10 cellular contexts compared by ENCODE assay signal in the genomic region with DNA sequence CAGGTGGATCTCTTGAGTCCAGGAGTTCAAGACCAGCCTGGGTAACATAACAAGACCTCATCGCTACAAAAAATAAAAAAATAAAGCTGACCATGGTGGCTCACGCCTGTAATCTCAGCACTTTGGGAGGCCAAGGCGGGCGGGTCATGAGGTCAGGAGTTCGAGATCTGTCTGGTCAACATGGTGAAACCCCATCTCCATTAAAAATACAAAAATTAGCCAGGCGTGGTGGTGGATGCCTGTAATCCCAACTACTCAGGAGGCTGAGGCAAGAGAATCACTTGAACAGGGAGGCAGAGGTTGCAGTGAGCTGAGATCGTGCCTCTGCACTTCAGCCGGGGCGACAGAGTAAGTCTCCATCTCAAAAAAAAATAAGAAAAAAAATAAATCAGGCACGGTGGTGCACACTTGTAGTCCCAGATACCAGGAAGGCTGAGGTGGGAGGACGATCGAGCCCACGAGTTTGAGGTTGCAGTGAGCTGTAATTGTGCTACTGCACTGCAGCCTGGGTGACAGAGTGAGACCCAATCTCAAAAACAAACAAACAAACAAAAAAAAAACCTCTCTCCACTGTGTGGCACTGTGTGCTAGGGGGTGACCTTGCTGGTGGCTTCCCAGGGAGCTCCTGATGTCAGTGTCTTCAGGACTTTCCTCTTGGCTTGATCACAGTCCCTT. TPM values are rescaled to one million over a fixed set of nuclear protein-coding genes. Genes with fewer than 3 reads are reported as not detected.
A peak's percentile ranks its signal among the peaks of the same experiment; 100 is the strongest.
DNase-seq lines count a peak whose midpoint lies in the region; ATAC-seq, FAIRE-seq and TF ChIP-seq lines count a peak whose summit lies in the region.
"Had no signal": no experiment of that assay in that cellular context is flagged by ENCODE, and none has a peak within 500 bp of the region (broad histone marks: within the 10 kb centered on the region; RNA-seq: fewer than 3 reads in every experiment).

No MANE protein-coding gene starts in this region.

- peak; percentile 45 to 57 for ATAC-seq in CD4-positive, CD25-positive, alpha-beta regulatory T cell (ENCODE audit: low read depth in 2 of 2)
- ATAC-seq in foreskin keratinocyte (no peak), GM18909 (IDR thresholded peaks at IDR 0.05; ENCODE audit: poor library complexity, unreplicated experiment) (no peak), HG03571 (IDR thresholded peaks at IDR 0.05; ENCODE audit: unreplicated experiment) (no peak)

- H3K27ac ChIP-seq in CD4-positive, CD25-positive, alpha-beta regulatory T cell (ENCODE audit: insufficient read depth, low read length, poor library complexity, severe bottlenecking) = no peak overlapping the region
- no peak overlapping the region for H3K27ac ChIP-seq in foreskin keratinocyte
- H3K27ac ChIP-seq: SK-N-MC, vagina had no signal

- TF ChIP-seq CTCF in GM10266 (IDR thresholded peaks at IDR 0.05; ENCODE audit: control insufficient read depth, insufficient read depth, low read depth, missing control alignments) (peak; percentile 39), foreskin keratinocyte (conservative IDR thresholded peaks at IDR 0.05) (peak; percentile 25)

- H3K9me3 ChIP-seq in CD4-positive, CD25-positive, alpha-beta regulatory T cell (ENCODE audit: control insufficient read depth in 2 of 2, low read length in 2 of 2) = no peaks in the 10 kb centered on the region
- H3K9me3 ChIP-seq: vagina had no signal

- H3K36me3 Mint-ChIP-seq in CD4-positive, CD25-positive, alpha-beta regulatory T cell = no peaks in the 10 kb centered on the region

- no peak for TF ChIP-seq POLR2A in H54 (IDR thresholded peaks at IDR 0.05; ENCODE audit: low read depth, low read length)

- no peak for FAIRE-seq in H54 (lab: Jason Lieb, UNC)

- peaks cover 6 to 29% (median 13%) of the 10 kb centered on the region in 4 donors for H3K4me1 Mint-ChIP-seq in CD4-positive, CD25-positive, alpha-beta regulatory T cell

- no peaks in the 10 kb centered on the region for H3K36me3 ChIP-seq in CD4-positive, CD25-positive, alpha-beta regulatory T cell (ENCODE audit: control insufficient read depth, insufficient read depth, low read length)
- H3K36me3 ChIP-seq: vagina had no signal

- no peaks in the 10 kb centered on the region for H3K27me3 Mint-ChIP-seq in CD4-positive, CD25-positive, alpha-beta regulatory T cell

- H3K27ac Mint-ChIP-seq in CD4-positive, CD25-positive, alpha-beta regulatory T cell = peak overlapping the region; percentile 66 to 71 (median 68)

- no peaks in the 10 kb centered on the region for H3K27me3 ChIP-seq in CD4-positive, CD25-positive, alpha-beta regulatory T cell (ENCODE audit: control insufficient read depth, insufficient read depth, low read length)
- no peaks in the 10 kb centered on the region for H3K27me3 ChIP-seq in foreskin keratinocyte
- H3K27me3 ChIP-seq: vagina had no signal

- H3K9me3 Mint-ChIP-seq in CD4-positive, CD25-positive, alpha-beta regulatory T cell = peaks cover 0 to 1% (median 0%) of the 10 kb centered on the region in 7 donors

- peak in 2 of 3 donors; percentile 30 to 40 for DNase-seq in CD4-positive, CD25-positive, alpha-beta regulatory T cell
- peak; percentile 50 for DNase-seq in GM10266 (ENCODE audit: extremely low spot score)
- peak; percentile 77 for DNase-seq in OCI-M1 (lab: John Stamatoyannopoulos, UW)
- no peak for DNase-seq in foreskin keratinocyte
- DNase-seq in NCI-H187 (lab: John Stamatoyannopoulos, UW) = no peak
- no peak for DNase-seq in H54 (ENCODE audit: insufficient read length, low spot score)

- peaks cover 17% of the 10 kb centered on the region for H3K4me1 ChIP-seq in CD4-positive, CD25-positive, alpha-beta regulatory T cell (ENCODE audit: control insufficient read depth, insufficient read depth, low read length, poor library complexity, severe bottlenecking)
- H3K4me1 ChIP-seq in foreskin keratinocyte = no peaks in the 10 kb centered on the region
- H3K4me1 ChIP-seq: vagina had no signal

- H3K4me3 ChIP-seq in CD4-positive, CD25-positive, alpha-beta regulatory T cell (ENCODE audit: low read depth, low read length) = no peak overlapping the region
- H3K4me3 ChIP-seq: SK-N-MC, vagina had no signal

- peak overlapping the region in 1 of 4 donors; percentile 8 for H3K4me3 Mint-ChIP-seq in CD4-positive, CD25-positive, alpha-beta regulatory T cell

RNA-seq across cellular contexts. Expression of a gene that starts 19.8 kb away (rescaled TPM):
- 71.4 TPM for total RNA-seq in CD4-positive, CD25-positive, alpha-beta regulatory T cell
- 10 to 100 TPM in 1 of 4 donors, 1 to 10 TPM in 3; 7.3 to 12.6 (median 9.1) TPM for polyA plus RNA-seq in CD4-positive, CD25-positive, alpha-beta regulatory T cell
- total RNA-seq in foreskin keratinocyte = 24.3 and 25.7 TPM in 2 replicates
- polyA plus RNA-seq in foreskin keratinocyte = 46.7 and 53.2 TPM in 2 replicates

RNA-seq across cellular contexts. Expression of a gene that starts 29.5 kb away (rescaled TPM):
- total RNA-seq in CD4-positive, CD25-positive, alpha-beta regulatory T cell = 26.7 TPM
- under 1 TPM in 2 of 4 donors, not detected in 2; 0.13 to 0.28 TPM for polyA plus RNA-seq in CD4-positive, CD25-positive, alpha-beta regulatory T cell
- 0.60 and 0.78 TPM in 2 replicates for total RNA-seq in foreskin keratinocyte
- polyA plus RNA-seq in foreskin keratinocyte = 0.79 and 0.92 TPM in 2 replicates

RNA-seq across cellular contexts. Expression of a gene that starts 40.6 kb away (rescaled TPM):
- total RNA-seq in CD4-positive, CD25-positive, alpha-beta regulatory T cell = 850 TPM
- 1,000 to 10,000 TPM; 1,269 to 1,770 (median 1,540) TPM for polyA plus RNA-seq in CD4-positive, CD25-positive, alpha-beta regulatory T cell
- total RNA-seq in foreskin keratinocyte = 12.2 and 18.8 TPM in 2 replicates
- polyA plus RNA-seq in foreskin keratinocyte = 18.7 and 30.3 TPM in 2 replicates

RNA-seq across cellular contexts. Expression of a gene that starts 46.8 kb away (rescaled TPM):
- 121 TPM for total RNA-seq in CD4-positive, CD25-positive, alpha-beta regulatory T cell
- 100 to 1,000 TPM; 245 to 319 (median 297) TPM for polyA plus RNA-seq in CD4-positive, CD25-positive, alpha-beta regulatory T cell
- 22.1 and 25.4 TPM in 2 replicates for total RNA-seq in foreskin keratinocyte
- 29.6 and 43.1 TPM in 2 replicates for polyA plus RNA-seq in foreskin keratinocyte

RNA-seq across cellular contexts. Expression of a gene that starts 50.7 kb away (rescaled TPM):
- total RNA-seq in CD4-positive, CD25-positive, alpha-beta regulatory T cell = 58.2 TPM
- polyA plus RNA-seq in CD4-positive, CD25-positive, alpha-beta regulatory T cell = 100 to 1,000 TPM; 163 to 225 (median 191) TPM
- 165 and 184 TPM in 2 replicates for total RNA-seq in foreskin keratinocyte
- 155 and 156 TPM in 2 replicates for polyA plus RNA-seq in foreskin keratinocyte

Comparison
In these comparisons a context has a peak if more than half of its experiments do, and no peak if none do; other contexts are left out.
1. ATAC-seq: peak in CD4-positive, CD25-positive, alpha-beta regulatory T cell (2 of 2); none in foreskin keratinocyte (single experiment), GM18909 (single experiment) and HG03571 (single experiment).
2. DNase-seq: peak in CD4-positive, CD25-positive, alpha-beta regulatory T cell (2 of 3), GM10266 (single experiment) and OCI-M1 (single experiment); none in foreskin keratinocyte (0 of 2), NCI-H187 (0 of 2) and H54 (single experiment).
3. RNA of a gene that starts 29.5 kb away (total RNA-seq): 26.7 TPM in CD4-positive, CD25-positive, alpha-beta regulatory T cell (single experiment); 0.60 to 0.78 TPM in foreskin keratinocyte; every median in the first group is over 10 times any median in the second.
4. RNA of a gene that starts 40.6 kb away (total RNA-seq): 850 TPM in CD4-positive, CD25-positive, alpha-beta regulatory T cell (single experiment); 12.2 to 18.8 TPM in foreskin keratinocyte; every median in the first group is over 10 times any median in the second.